In genomic region chr9:112712678-112713077, GRCh38 we compare ENCODE assay signal across 2 cellular contexts.
TF ChIP-seq lines count a peak whose summit lies in the region.

No MANE protein-coding gene starts in this region.

TF ChIP-seq in SK-N-SH treated with all-trans-retinoic acid at 6 μM for 48 hours, 23 proteins besides CTCF, POLR2A, EP300 and RAD21:
- TF ChIP-seq TSHZ2 (CRISPR knock-in tag; IDR thresholded peaks at IDR 0.05) (no peak), ZNF8 (CRISPR knock-in tag; IDR thresholded peaks at IDR 0.05) (peak; percentile 68)

TF ChIP-seq in SK-N-SH, 30 proteins besides CTCF, POLR2A, EP300 and RAD21 (continued from another document):
- no peak for TF ChIP-seq REST (IDR thresholded peaks at IDR 0.05; ENCODE audit: low read depth, low read length)
- no peak for TF ChIP-seq NFIC (IDR thresholded peaks at IDR 0.05; ENCODE audit: borderline replicate concordance)
- no peak for TF ChIP-seq RFX5 (IDR thresholded peaks at IDR 0.05; ENCODE audit: low read length)
- no peak for TF ChIP-seq FOXM1 (IDR thresholded peaks at IDR 0.05; ENCODE audit: low read depth)
- TF ChIP-seq FOXJ3 (CRISPR knock-in tag; IDR thresholded peaks at IDR 0.05), result no peak
- TF ChIP-seq USF2 (IDR thresholded peaks at IDR 0.05; ENCODE audit: borderline replicate concordance, low read depth, low read length), result no peak
- no peak for TF ChIP-seq CHD2 (IDR thresholded peaks at IDR 0.05; ENCODE audit: low read length, partially characterized antibody)
- no peak for TF ChIP-seq TAF1 (IDR thresholded peaks at IDR 0.05; ENCODE audit: borderline replicate concordance, low read depth, low read length)
